In genomic region chr5:18517641-18518380, GRCh38 we compare ENCODE assay signal across 5 cellular contexts.
"Had no signal": no experiment of that assay in that cellular context is flagged by ENCODE, and none has a peak within 500 bp of the region (broad histone marks: within the 10 kb centered on the region; RNA-seq: fewer than 3 reads in every experiment).

No MANE protein-coding gene starts in this region.

- H3K4me3 ChIP-seq: K562 had no signal

- DNase-seq: IMR-90, KBM-7, KG1 had no signal

- FAIRE-seq: HepG2, K562 had no signal
